Comparison of ENCODE assay signal across 1 cellular context in genomic region chr10:35639651-35640311, GRCh38.
TF ChIP-seq lines count a peak whose summit lies in the region.

No MANE protein-coding gene starts in this region.

TF ChIP-seq in H1, 55 proteins besides CTCF, POLR2A, EP300 and RAD21:
- peak; percentile 91 for TF ChIP-seq E2F6 (IDR thresholded peaks at IDR 0.05)
- TF ChIP-seq BACH1 (IDR thresholded peaks at IDR 0.05; ENCODE audit: low read length), result no peak
- peak in 1 of 2 experiments; percentile 47; a peak in 1 of 4 replicates for TF ChIP-seq SIN3A (conservative IDR thresholded peaks at IDR 0.05 in 1 of 2, IDR thresholded peaks at IDR 0.05 in 1 of 2; ENCODE audit: low read depth in 1 of 2, low read length in 2 of 2)
- no peak for TF ChIP-seq MAFK (IDR thresholded peaks at IDR 0.05; ENCODE audit: low read depth, low read length)
- no peak for TF ChIP-seq USF2 (IDR thresholded peaks at IDR 0.05; ENCODE audit: low read length)
- TF ChIP-seq BRCA1 (IDR thresholded peaks at IDR 0.05; ENCODE audit: low read depth, low read length), result no peak
- TF ChIP-seq ZNF274 (IDR thresholded peaks at IDR 0.05; ENCODE audit: borderline replicate concordance, extremely low read depth, low read length), result no peak
- no peak for TF ChIP-seq NRF1 (IDR thresholded peaks at IDR 0.05; ENCODE audit: low read depth, low read length)
- TF ChIP-seq RFX5 (IDR thresholded peaks at IDR 0.05; ENCODE audit: borderline replicate concordance, low read depth, low read length), result no peak
- no peak for TF ChIP-seq CHD1 (IDR thresholded peaks at IDR 0.05; ENCODE audit: low read depth, low read length)
- TF ChIP-seq RXRA (IDR thresholded peaks at IDR 0.05; ENCODE audit: insufficient read depth, low read depth, low read length), result no peak
- no peak for TF ChIP-seq JUN (IDR thresholded peaks at IDR 0.05; ENCODE audit: low read depth, low read length)
- no peak for TF ChIP-seq CBX8 (IDR thresholded peaks at IDR 0.05; ENCODE audit: borderline replicate concordance, low read depth, low read length)
- TF ChIP-seq POU5F1 (IDR thresholded peaks at IDR 0.05; ENCODE audit: low read depth, low read length), result no peak
- no peak for TF ChIP-seq CBX5 (IDR thresholded peaks at IDR 0.05; ENCODE audit: low read depth, low read length)
- TF ChIP-seq TEAD4 (IDR thresholded peaks at IDR 0.05; ENCODE audit: low read depth, low read length), result no peak
- no peak for TF ChIP-seq SP4 (IDR thresholded peaks at IDR 0.05; ENCODE audit: low read length)
- TF ChIP-seq SIRT6 (IDR thresholded peaks at IDR 0.05; ENCODE audit: low read length), result no peak
- no peak for TF ChIP-seq KDM1A (IDR thresholded peaks at IDR 0.05; ENCODE audit: borderline replicate concordance, low read length)
- TF ChIP-seq CREB1 (IDR thresholded peaks at IDR 0.05), result no peak
- no peak for TF ChIP-seq GTF2F1 (IDR thresholded peaks at IDR 0.05; ENCODE audit: borderline replicate concordance, low read depth, low read length)
- no peak for TF ChIP-seq PHF8 (conservative IDR thresholded peaks at IDR 0.05; ENCODE audit: low read depth, low read length)
- peak in 1 of 2 experiments; percentile 67; a peak in 1 of 4 replicates for TF ChIP-seq HDAC2 (IDR thresholded peaks at IDR 0.05; ENCODE audit: borderline replicate concordance in 1 of 2, low read depth in 2 of 2, low read length in 2 of 2)
- no peak for TF ChIP-seq CTBP2 (IDR thresholded peaks at IDR 0.05; ENCODE audit: borderline replicate concordance, insufficient read depth, insufficient read length, low read length)
- no peak for TF ChIP-seq TBP (IDR thresholded peaks at IDR 0.05; ENCODE audit: low read depth, low read length)
- TF ChIP-seq SUZ12 (IDR thresholded peaks at IDR 0.05; ENCODE audit: low read length), result 0 out of 2 replicates have a peak, but pooled peaks have one; percentile 37
- no peak for TF ChIP-seq SRF (IDR thresholded peaks at IDR 0.05; ENCODE audit: low read depth, low read length)
- TF ChIP-seq, protein P1, sequence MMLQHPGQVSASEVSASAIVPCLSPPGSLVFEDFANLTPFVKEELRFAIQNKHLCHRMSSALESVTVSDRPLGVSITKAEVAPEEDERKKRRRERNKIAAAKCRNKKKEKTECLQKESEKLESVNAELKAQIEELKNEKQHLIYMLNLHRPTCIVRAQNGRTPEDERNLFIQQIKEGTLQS (IDR thresholded peaks at IDR 0.05; ENCODE audit: insufficient read depth, low read depth, low read length), result no peak
- no peak for TF ChIP-seq KDM5A (IDR thresholded peaks at IDR 0.05; ENCODE audit: low read length)
- no peak for TF ChIP-seq POLR2AphosphoS5 (IDR thresholded peaks at IDR 0.05; ENCODE audit: low read depth, low read length)
- no peak for TF ChIP-seq CEBPB (IDR thresholded peaks at IDR 0.05; ENCODE audit: low read depth, low read length)
- no peak for TF ChIP-seq SP2 (IDR thresholded peaks at IDR 0.05; ENCODE audit: low read length)
- TF ChIP-seq FOSL1 (IDR thresholded peaks at IDR 0.05; ENCODE audit: insufficient read depth, low read depth, low read length), result no peak
- TF ChIP-seq, protein P2, sequence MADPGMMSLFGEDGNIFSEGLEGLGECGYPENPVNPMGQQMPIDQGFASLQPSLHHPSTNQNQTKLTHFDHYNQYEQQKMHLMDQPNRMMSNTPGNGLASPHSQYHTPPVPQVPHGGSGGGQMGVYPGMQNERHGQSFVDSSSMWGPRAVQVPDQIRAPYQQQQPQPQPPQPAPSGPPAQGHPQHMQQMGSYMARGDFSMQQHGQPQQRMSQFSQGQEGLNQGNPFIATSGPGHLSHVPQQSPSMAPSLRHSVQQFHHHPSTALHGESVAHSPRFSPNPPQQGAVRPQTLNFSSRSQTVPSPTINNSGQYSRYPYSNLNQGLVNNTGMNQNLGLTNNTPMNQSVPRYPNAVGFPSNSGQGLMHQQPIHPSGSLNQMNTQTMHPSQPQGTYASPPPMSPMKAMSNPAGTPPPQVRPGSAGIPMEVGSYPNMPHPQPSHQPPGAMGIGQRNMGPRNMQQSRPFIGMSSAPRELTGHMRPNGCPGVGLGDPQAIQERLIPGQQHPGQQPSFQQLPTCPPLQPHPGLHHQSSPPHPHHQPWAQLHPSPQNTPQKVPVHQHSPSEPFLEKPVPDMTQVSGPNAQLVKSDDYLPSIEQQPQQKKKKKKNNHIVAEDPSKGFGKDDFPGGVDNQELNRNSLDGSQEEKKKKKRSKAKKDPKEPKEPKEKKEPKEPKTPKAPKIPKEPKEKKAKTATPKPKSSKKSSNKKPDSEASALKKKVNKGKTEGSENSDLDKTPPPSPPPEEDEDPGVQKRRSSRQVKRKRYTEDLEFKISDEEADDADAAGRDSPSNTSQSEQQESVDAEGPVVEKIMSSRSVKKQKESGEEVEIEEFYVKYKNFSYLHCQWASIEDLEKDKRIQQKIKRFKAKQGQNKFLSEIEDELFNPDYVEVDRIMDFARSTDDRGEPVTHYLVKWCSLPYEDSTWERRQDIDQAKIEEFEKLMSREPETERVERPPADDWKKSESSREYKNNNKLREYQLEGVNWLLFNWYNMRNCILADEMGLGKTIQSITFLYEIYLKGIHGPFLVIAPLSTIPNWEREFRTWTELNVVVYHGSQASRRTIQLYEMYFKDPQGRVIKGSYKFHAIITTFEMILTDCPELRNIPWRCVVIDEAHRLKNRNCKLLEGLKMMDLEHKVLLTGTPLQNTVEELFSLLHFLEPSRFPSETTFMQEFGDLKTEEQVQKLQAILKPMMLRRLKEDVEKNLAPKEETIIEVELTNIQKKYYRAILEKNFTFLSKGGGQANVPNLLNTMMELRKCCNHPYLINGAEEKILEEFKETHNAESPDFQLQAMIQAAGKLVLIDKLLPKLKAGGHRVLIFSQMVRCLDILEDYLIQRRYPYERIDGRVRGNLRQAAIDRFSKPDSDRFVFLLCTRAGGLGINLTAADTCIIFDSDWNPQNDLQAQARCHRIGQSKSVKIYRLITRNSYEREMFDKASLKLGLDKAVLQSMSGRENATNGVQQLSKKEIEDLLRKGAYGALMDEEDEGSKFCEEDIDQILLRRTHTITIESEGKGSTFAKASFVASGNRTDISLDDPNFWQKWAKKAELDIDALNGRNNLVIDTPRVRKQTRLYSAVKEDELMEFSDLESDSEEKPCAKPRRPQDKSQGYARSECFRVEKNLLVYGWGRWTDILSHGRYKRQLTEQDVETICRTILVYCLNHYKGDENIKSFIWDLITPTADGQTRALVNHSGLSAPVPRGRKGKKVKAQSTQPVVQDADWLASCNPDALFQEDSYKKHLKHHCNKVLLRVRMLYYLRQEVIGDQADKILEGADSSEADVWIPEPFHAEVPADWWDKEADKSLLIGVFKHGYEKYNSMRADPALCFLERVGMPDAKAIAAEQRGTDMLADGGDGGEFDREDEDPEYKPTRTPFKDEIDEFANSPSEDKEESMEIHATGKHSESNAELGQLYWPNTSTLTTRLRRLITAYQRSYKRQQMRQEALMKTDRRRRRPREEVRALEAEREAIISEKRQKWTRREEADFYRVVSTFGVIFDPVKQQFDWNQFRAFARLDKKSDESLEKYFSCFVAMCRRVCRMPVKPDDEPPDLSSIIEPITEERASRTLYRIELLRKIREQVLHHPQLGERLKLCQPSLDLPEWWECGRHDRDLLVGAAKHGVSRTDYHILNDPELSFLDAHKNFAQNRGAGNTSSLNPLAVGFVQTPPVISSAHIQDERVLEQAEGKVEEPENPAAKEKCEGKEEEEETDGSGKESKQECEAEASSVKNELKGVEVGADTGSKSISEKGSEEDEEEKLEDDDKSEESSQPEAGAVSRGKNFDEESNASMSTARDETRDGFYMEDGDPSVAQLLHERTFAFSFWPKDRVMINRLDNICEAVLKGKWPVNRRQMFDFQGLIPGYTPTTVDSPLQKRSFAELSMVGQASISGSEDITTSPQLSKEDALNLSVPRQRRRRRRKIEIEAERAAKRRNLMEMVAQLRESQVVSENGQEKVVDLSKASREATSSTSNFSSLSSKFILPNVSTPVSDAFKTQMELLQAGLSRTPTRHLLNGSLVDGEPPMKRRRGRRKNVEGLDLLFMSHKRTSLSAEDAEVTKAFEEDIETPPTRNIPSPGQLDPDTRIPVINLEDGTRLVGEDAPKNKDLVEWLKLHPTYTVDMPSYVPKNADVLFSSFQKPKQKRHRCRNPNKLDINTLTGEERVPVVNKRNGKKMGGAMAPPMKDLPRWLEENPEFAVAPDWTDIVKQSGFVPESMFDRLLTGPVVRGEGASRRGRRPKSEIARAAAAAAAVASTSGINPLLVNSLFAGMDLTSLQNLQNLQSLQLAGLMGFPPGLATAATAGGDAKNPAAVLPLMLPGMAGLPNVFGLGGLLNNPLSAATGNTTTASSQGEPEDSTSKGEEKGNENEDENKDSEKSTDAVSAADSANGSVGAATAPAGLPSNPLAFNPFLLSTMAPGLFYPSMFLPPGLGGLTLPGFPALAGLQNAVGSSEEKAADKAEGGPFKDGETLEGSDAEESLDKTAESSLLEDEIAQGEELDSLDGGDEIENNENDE (IDR thresholded peaks at IDR 0.05; ENCODE audit: insufficient replicate concordance, low read length), result no peak
- no peak for TF ChIP-seq HDAC6 (IDR thresholded peaks at IDR 0.05; ENCODE audit: low read depth, low read length)
- no peak for TF ChIP-seq SAP30 (IDR thresholded peaks at IDR 0.05; ENCODE audit: insufficient read depth, insufficient replicate concordance, low read length)
- no peak for TF ChIP-seq BCL11A (IDR thresholded peaks at IDR 0.05; ENCODE audit: low read depth in 2 of 2, low read length in 2 of 2)
- no peak for TF ChIP-seq ASH2L (IDR thresholded peaks at IDR 0.05; ENCODE audit: low read length)
- TF ChIP-seq GABPA (IDR thresholded peaks at IDR 0.05; ENCODE audit: borderline replicate concordance, insufficient read depth, low read length), result no peak
- TF ChIP-seq EGR1 (IDR thresholded peaks at IDR 0.05; ENCODE audit: borderline replicate concordance, low read depth, low read length), result no peak
- no peak for TF ChIP-seq SIX5 (IDR thresholded peaks at IDR 0.05; ENCODE audit: low read depth, low read length)
- no peak for TF ChIP-seq TCF12 (IDR thresholded peaks at IDR 0.05; ENCODE audit: low read depth, low read length)
- peak; percentile 94 for TF ChIP-seq MAX (IDR thresholded peaks at IDR 0.05)
- peak; percentile 46 for TF ChIP-seq EZH2 (IDR thresholded peaks at IDR 0.05; ENCODE audit: low read depth, low read length, severe bottlenecking)
- TF ChIP-seq NANOG (IDR thresholded peaks at IDR 0.05; ENCODE audit: insufficient read depth, low read depth, low read length, poor library complexity, severe bottlenecking), result no peak
- peak; percentile 98 for TF ChIP-seq KDM4A (IDR thresholded peaks at IDR 0.05; ENCODE audit: low read depth, low read length, severe bottlenecking)
- TF ChIP-seq JUND (IDR thresholded peaks at IDR 0.05; ENCODE audit: low read length), result no peak
- no peak for TF ChIP-seq CHD2 (IDR thresholded peaks at IDR 0.05; ENCODE audit: low read length)
- TF ChIP-seq RBBP5 (IDR thresholded peaks at IDR 0.05; ENCODE audit: borderline replicate concordance, low read depth, low read length), result 0 out of 2 replicates have a peak, but pooled peaks have one; percentile 16
- TF ChIP-seq ATF2 (IDR thresholded peaks at IDR 0.05; ENCODE audit: low read length), result no peak
- peak; percentile 64 for TF ChIP-seq RNF2 (IDR thresholded peaks at IDR 0.05; ENCODE audit: borderline replicate concordance, low read depth, low read length, missing control alignments, poor library complexity, severe bottlenecking)
- 0 out of 2 replicates have a peak, but pooled peaks have one; percentile 8 for TF ChIP-seq YY1 (IDR thresholded peaks at IDR 0.05; ENCODE audit: low read depth, low read length)
- TF ChIP-seq TAF1 (IDR thresholded peaks at IDR 0.05; ENCODE audit: low read depth, low read length), result 0 out of 2 replicates have a peak, but pooled peaks have one; percentile 4
- TF ChIP-seq SP1 (IDR thresholded peaks at IDR 0.05; ENCODE audit: low read depth, low read length), result no peak
- no peak for TF ChIP-seq TAF7 (optimal IDR thresholded peaks at IDR 0.05; ENCODE audit: borderline replicate concordance, low read depth, low read length)
TF ChIP-seq in H1: peak in this region for 11.
